In the genomic region with DNA sequence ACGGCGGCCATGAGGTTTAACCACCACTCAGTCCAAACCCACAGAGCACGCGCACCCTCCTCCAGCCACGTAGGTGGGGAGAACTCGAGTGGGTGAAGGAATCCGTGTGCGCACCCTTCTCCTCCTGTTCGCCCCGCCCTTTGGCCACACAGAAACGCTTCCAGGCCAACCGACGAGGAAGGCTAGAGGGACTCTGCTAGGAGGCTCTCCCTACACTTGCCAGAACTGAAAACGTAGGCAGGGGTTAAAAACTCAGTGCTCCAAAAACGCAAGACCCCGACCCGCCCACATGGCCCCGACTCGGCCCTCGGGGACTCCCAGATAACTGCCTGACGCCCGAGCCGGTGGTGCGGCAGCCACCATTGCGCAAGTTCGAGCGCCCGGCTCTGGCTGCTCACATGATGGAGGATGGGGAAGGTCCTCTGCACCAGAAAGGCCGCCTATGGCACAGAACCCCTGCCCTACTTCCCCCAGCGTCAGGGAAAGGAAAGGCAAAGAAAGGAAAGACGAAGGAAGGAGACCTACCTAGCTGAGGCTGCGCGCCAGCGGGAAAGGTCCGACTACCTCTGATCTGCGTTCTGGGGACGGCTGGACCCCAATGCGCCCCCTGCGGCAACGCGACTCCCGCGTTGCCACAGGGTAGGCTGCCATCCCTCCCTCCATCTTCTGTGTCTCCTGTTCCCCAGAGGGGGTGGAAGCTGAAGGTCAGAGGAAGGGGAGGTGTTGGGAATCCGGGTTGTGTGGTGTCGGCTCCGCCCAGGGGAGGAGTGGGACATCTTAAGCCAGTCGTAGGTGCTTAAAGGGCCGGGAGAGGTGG, we compare ENCODE assay signal across 9 cellular contexts.
DNase-seq lines count a peak whose midpoint lies in the region; ATAC-seq and TF ChIP-seq lines count a peak whose summit lies in the region.
"Had no signal": no experiment of that assay in that cellular context is flagged by ENCODE, and none has a peak within 500 bp of the region (broad histone marks: within the 10 kb centered on the region; RNA-seq: fewer than 3 reads in every experiment).

No MANE protein-coding gene starts in this region.

- WGBS in iPS DF 6.9 (ENCODE audit: insufficient coverage, insufficient read length), result no CpG with 5 or more reads among the region's 48 CpGs

- no peak overlapping the region for H3K4me3 Mint-ChIP-seq in activated CD8-positive, alpha-beta memory T cell treated with anti-CD3 and anti-CD28 coated beads, Interleukin-2, amount 10 ng/mL, durations not matched to agents 7 days and 5 days
- H3K4me3 Mint-ChIP-seq in stimulated activated effector memory CD8-positive, alpha-beta T cell treated with anti-CD3 and anti-CD28 coated beads, Interleukin-12 subunit alpha, Interleukin-12 subunit beta, amount 100 ng/mL, for 72 hours, result no peak overlapping the region
- H3K4me3 Mint-ChIP-seq: T-helper 1 cell treated with Interleukin-12 subunit alpha and Interleukin-12 subunit beta and Interleukin-4 antibody, amounts not matched to agents 30 μg/mL and 1 μg/mL, for 36 hours had no signal

- H3K4me2 ChIP-seq in skeletal muscle satellite cell (ENCODE audit: low read length), result peak overlapping the region; percentile 68

- H3K27ac ChIP-seq in iPS DF 6.9 (ENCODE audit: low read length), result no peak overlapping the region

- TF ChIP-seq CTCF in GM12875 (IDR thresholded peaks at IDR 0.05; ENCODE audit: borderline replicate concordance, insufficient read depth, low read depth, low read length) (peak; percentile 25; the same call in 1 of the 2 replicates), astrocyte of the cerebellum (IDR thresholded peaks at IDR 0.05; ENCODE audit: low read depth, low read length, missing control alignments) (peak; percentile 19)

- no peaks in the 10 kb centered on the region for H3K36me3 ChIP-seq in iPS DF 6.9 (ENCODE audit: control insufficient read depth, insufficient read depth, low read length)
- H3K36me3 ChIP-seq in skeletal muscle satellite cell (ENCODE audit: insufficient read depth, low read length), result no peaks in the 10 kb centered on the region

- H3K4me1 ChIP-seq in iPS DF 6.9 (ENCODE audit: control insufficient read depth, insufficient read depth, low read length) (no peaks in the 10 kb centered on the region; the same call in 1 of the 2 replicates), skeletal muscle satellite cell (ENCODE audit: control insufficient read depth, insufficient read depth, low read length) (no peaks in the 10 kb centered on the region)

- H3K27me3 ChIP-seq in iPS DF 6.9 (ENCODE audit: control insufficient read depth, insufficient read depth, low read length), result no peaks in the 10 kb centered on the region
- H3K27me3 ChIP-seq in skeletal muscle satellite cell (ENCODE audit: control insufficient read depth, insufficient read depth, low read length), result peaks cover 17% of the 10 kb centered on the region

- CTCF ChIA-PET in activated CD8-positive, alpha-beta memory T cell treated with anti-CD3 and anti-CD28 coated beads, Interleukin-2, amount 10 ng/mL, durations not matched to agents 7 days and 5 days (lab: Charles Lee), result no interaction called here

- H3K9me3 ChIP-seq in iPS DF 6.9 (ENCODE audit: control insufficient read depth, insufficient read depth, low read length), result no peaks in the 10 kb centered on the region
- H3K9me3 ChIP-seq in skeletal muscle satellite cell (replicated peaks; ENCODE audit: low read length), result no peaks in the 10 kb centered on the region

- no peaks in the 10 kb centered on the region for H3K27me3 Mint-ChIP-seq in activated CD8-positive, alpha-beta memory T cell treated with anti-CD3 and anti-CD28 coated beads, Interleukin-2, amount 10 ng/mL, durations not matched to agents 7 days and 5 days

- DNase-seq in NCI-H1930 (lab: John Stamatoyannopoulos, UW), result peak; percentile 69 to 81
- no peak for DNase-seq in astrocyte of the cerebellum (ENCODE audit: low read depth)
- peak; percentile 71 for DNase-seq in iPS DF 6.9 (ENCODE audit: low read depth, low spot score)
- no peak for DNase-seq in activated CD8-positive, alpha-beta memory T cell treated with anti-CD3 and anti-CD28 coated beads, Interleukin-2, amount 10 ng/mL, durations not matched to agents 7 days and 5 days
- no peak for DNase-seq in stimulated activated effector memory CD8-positive, alpha-beta T cell treated with anti-CD3 and anti-CD28 coated beads, Interleukin-12 subunit alpha, Interleukin-12 subunit beta, amount 100 ng/mL, for 72 hours (ENCODE audit: low spot score in 2 of 2)

- H3K27ac Mint-ChIP-seq in activated CD8-positive, alpha-beta memory T cell treated with anti-CD3 and anti-CD28 coated beads, Interleukin-2, amount 10 ng/mL, durations not matched to agents 7 days and 5 days, result no peak overlapping the region
- no peak overlapping the region for H3K27ac Mint-ChIP-seq in stimulated activated effector memory CD8-positive, alpha-beta T cell treated with anti-CD3 and anti-CD28 coated beads, Interleukin-12 subunit alpha, Interleukin-12 subunit beta, amount 100 ng/mL, for 72 hours
- H3K27ac Mint-ChIP-seq: T-helper 1 cell treated with Interleukin-12 subunit alpha and Interleukin-12 subunit beta and Interleukin-4 antibody, amounts not matched to agents 30 μg/mL and 1 μg/mL, for 36 hours had no signal

- H3K9ac ChIP-seq in skeletal muscle satellite cell (ENCODE audit: low read depth, low read length), result peak overlapping the region; percentile 80

- in situ Hi-C loops in astrocyte of the cerebellum (cut with HindIII; ENCODE audit: low sequenced_read_pairs), result no loop called here

- ATAC-seq in HG02678 (IDR thresholded peaks at IDR 0.05; ENCODE audit: unreplicated experiment), result peak; percentile 71
- ATAC-seq in activated CD8-positive, alpha-beta memory T cell treated with anti-CD3 and anti-CD28 coated beads, Interleukin-2, amount 10 ng/mL, durations not matched to agents 7 days and 5 days, result no peak
- ATAC-seq in stimulated activated effector memory CD8-positive, alpha-beta T cell treated with anti-CD3 and anti-CD28 coated beads, Interleukin-12 subunit alpha, Interleukin-12 subunit beta, amount 100 ng/mL, for 72 hours, result no peak

- H3K9me3 Mint-ChIP-seq in activated CD8-positive, alpha-beta memory T cell treated with anti-CD3 and anti-CD28 coated beads, Interleukin-2, amount 10 ng/mL, durations not matched to agents 7 days and 5 days (ENCODE audit: low read depth), result no peaks in the 10 kb centered on the region
- peaks cover 3% of the 10 kb centered on the region for H3K9me3 Mint-ChIP-seq in stimulated activated effector memory CD8-positive, alpha-beta T cell treated with anti-CD3 and anti-CD28 coated beads, Interleukin-12 subunit alpha, Interleukin-12 subunit beta, amount 100 ng/mL, for 72 hours
- H3K9me3 Mint-ChIP-seq: T-helper 1 cell treated with Interleukin-12 subunit alpha and Interleukin-12 subunit beta and Interleukin-4 antibody, amounts not matched to agents 30 μg/mL and 1 μg/mL, for 36 hours had no signal

- H3K4me1 Mint-ChIP-seq in activated CD8-positive, alpha-beta memory T cell treated with anti-CD3 and anti-CD28 coated beads, Interleukin-2, amount 10 ng/mL, durations not matched to agents 7 days and 5 days, result no peaks in the 10 kb centered on the region
- no peaks in the 10 kb centered on the region for H3K4me1 Mint-ChIP-seq in stimulated activated effector memory CD8-positive, alpha-beta T cell treated with anti-CD3 and anti-CD28 coated beads, Interleukin-12 subunit alpha, Interleukin-12 subunit beta, amount 100 ng/mL, for 72 hours

- H3K4me3 ChIP-seq in GM12875 (ENCODE audit: low read depth, low read length) (peak overlapping the region; percentile 83), astrocyte of the cerebellum (ENCODE audit: low read depth, low read length) (peak overlapping the region; percentile 65), iPS DF 6.9 (ENCODE audit: low read length) (peak overlapping the region; percentile 67), skeletal muscle satellite cell (ENCODE audit: low read length) (peak overlapping the region; percentile 90)

- no peaks in the 10 kb centered on the region for H3K36me3 Mint-ChIP-seq in activated CD8-positive, alpha-beta memory T cell treated with anti-CD3 and anti-CD28 coated beads, Interleukin-2, amount 10 ng/mL, durations not matched to agents 7 days and 5 days
- H3K36me3 Mint-ChIP-seq in stimulated activated effector memory CD8-positive, alpha-beta T cell treated with anti-CD3 and anti-CD28 coated beads, Interleukin-12 subunit alpha, Interleukin-12 subunit beta, amount 100 ng/mL, for 72 hours, result no peaks in the 10 kb centered on the region

Comparison
In these comparisons a context has a peak if more than half of its experiments do, and no peak if none do; other contexts are left out.
1. DNase-seq: peak in NCI-H1930 (2 of 2) and iPS DF 6.9 (single experiment); none in astrocyte of the cerebellum (single experiment), activated CD8-positive, alpha-beta memory T cell treated with anti-CD3 and anti-CD28 coated beads, Interleukin-2, amount 10 ng/mL, durations not matched to agents 7 days and 5 days (single experiment) and stimulated activated effector memory CD8-positive, alpha-beta T cell treated with anti-CD3 and anti-CD28 coated beads, Interleukin-12 subunit alpha, Interleukin-12 subunit beta, amount 100 ng/mL, for 72 hours (0 of 2).
2. Peak in every context shown above with its lines, with median percentiles within 50 percentile points of each other: H3K4me3 ChIP-seq.